ENCODE assay signal across 8 cellular contexts in the genomic region with DNA sequence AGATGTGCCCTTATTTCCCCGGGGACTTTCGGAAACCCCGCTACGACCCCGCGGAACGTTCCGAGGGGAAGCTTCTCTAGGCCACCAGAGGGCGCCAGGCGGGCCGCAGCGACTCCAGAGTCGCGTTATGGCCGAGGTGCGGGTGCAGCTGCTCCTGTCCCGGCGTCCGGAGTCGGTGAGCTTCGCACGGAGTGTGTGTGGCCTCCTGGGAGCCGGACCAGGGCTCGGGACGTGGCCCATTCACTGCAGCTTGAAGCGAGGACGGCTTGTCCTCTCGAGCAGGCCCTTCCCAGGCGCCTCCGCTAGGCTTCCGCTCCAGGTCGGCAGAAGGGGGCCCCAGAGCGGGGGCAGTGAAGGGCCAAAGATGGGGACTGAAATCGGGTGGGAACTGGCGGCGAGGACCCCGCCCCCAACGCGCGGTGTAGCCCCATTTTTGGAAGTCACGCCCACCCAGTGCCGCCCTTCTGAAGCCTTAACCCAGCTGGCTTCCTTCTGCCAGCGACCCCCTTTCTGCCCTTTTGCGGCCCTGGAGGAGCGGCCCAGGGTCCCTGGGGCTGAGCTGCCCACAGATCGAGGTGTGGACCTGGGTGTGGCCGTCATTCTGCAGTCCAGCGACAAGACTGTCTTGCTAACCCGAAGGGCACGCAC. TPM values are rescaled to one million over a fixed set of nuclear protein-coding genes. Genes with fewer than 3 reads are reported as not detected.
DNase-seq lines count a peak whose midpoint lies in the region; ATAC-seq and TF ChIP-seq lines count a peak whose summit lies in the region.

A gene with protein sequence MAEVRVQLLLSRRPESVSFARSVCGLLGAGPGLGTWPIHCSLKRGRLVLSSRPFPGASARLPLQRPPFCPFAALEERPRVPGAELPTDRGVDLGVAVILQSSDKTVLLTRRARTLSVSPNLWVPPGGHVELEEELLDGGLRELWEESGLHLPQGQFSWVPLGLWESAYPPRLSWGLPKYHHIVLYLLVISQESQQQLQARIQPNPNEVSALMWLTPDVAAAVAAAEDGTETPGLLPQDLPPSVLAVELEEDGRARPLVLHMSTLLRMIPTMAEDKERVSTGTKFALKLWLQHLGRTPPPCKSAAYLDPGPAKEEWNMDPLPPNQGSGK (plus strand): TSS at position 117 of the 648 bp plus-strand sequence. CDS start 11 bp downstream, at position 128.

- WGBS in neuronal stem cell (ENCODE audit: extremely low coverage in 2 of 2, insufficient read length in 2 of 2, insufficient replicate concordance in 1 of 2), 2 donors: no CpG with 5 or more reads among the region's 50 CpGs

- H4K91ac ChIP-seq in neuronal stem cell (ENCODE audit: low read depth, low read length, poor library complexity): no peak within 1 kb of the TSS

- peaks cover 30% of the 10 kb centered on the region for H3K36me3 Mint-ChIP-seq in activated T-helper 2 cell treated with anti-CD3 and anti-CD28 coated beads, Interferon-gamma antibody, Interleukin-2, Interleukin-4, amounts not matched to agents 10 μg/mL and 5 μg/mL and 100 μg/mL, durations not matched to agents 14 hours and 24 hours and 36 hours (ENCODE audit: low read depth)

- no peaks in the 10 kb centered on the region for H3K27me3 ChIP-seq in neuronal stem cell (ENCODE audit: control insufficient read depth in 3 of 3, insufficient read depth in 3 of 3, low read depth in 1 of 3, low read length in 3 of 3)

- peak within 1 kb of the TSS; percentile 39 for H3K27ac ChIP-seq in neuronal stem cell (replicated peaks; ENCODE audit: low read length)
- H3K27ac ChIP-seq in substantia nigra (ENCODE audit: low read depth, low read length, poor library complexity, severe bottlenecking): peak within 1 kb of the TSS; percentile 49

- no peaks in the 10 kb centered on the region for H3K27me3 Mint-ChIP-seq in activated T-helper 2 cell treated with anti-CD3 and anti-CD28 coated beads, Interferon-gamma antibody, Interleukin-2, Interleukin-4, amounts not matched to agents 10 μg/mL and 5 μg/mL and 100 μg/mL, durations not matched to agents 14 hours and 24 hours and 36 hours (ENCODE audit: low read depth)

- peak within 1 kb of the TSS; percentile 95 for H2AFZ ChIP-seq in neuronal stem cell (ENCODE audit: low read length)

- H3K79me1 ChIP-seq in neuronal stem cell (ENCODE audit: low read depth, low read length): no peaks in the 10 kb centered on the region

- H2BK15ac ChIP-seq in neuronal stem cell (ENCODE audit: low read length): peak within 1 kb of the TSS; percentile 88

- peaks cover 5% of the 10 kb centered on the region for H3K4me1 Mint-ChIP-seq in activated T-helper 2 cell treated with anti-CD3 and anti-CD28 coated beads, Interferon-gamma antibody, Interleukin-2, Interleukin-4, amounts not matched to agents 10 μg/mL and 5 μg/mL and 100 μg/mL, durations not matched to agents 14 hours and 24 hours and 36 hours (ENCODE audit: low read depth)

- no peak within 1 kb of the TSS for H2BK12ac ChIP-seq in neuronal stem cell (ENCODE audit: low read length)

- H3K18ac ChIP-seq in neuronal stem cell (ENCODE audit: low read length): peak within 1 kb of the TSS; percentile 97

- DNase-seq in DMS 273 (lab: John Stamatoyannopoulos, UW; ENCODE audit: unreplicated experiment) (peak; percentile 92), HuH-7.5 (ENCODE audit: low spot score) (peak; percentile 82), RPMI7951 (ENCODE audit: low read depth) (peak; percentile 72), foreskin fibroblast (peak; percentile 74 to 93), neuronal stem cell (ENCODE audit: low spot score) (peak; percentile 75), substantia nigra (lab: John Stamatoyannopoulos, UW) (peak in 47 of 49 donors; percentile 7 to 85 (median 59))
- peak; percentile 59 for DNase-seq in activated T-helper 2 cell treated with anti-CD3 and anti-CD28 coated beads, Interferon-gamma antibody, Interleukin-2, Interleukin-4, amounts not matched to agents 10 μg/mL and 5 μg/mL and 100 μg/mL, durations not matched to agents 14 hours and 24 hours and 36 hours (ENCODE audit: low spot score)

- peak within 1 kb of the TSS; percentile 49 for H2BK5ac ChIP-seq in neuronal stem cell (ENCODE audit: low read length)

- H3K9me3 Mint-ChIP-seq in activated T-helper 2 cell treated with anti-CD3 and anti-CD28 coated beads, Interferon-gamma antibody, Interleukin-2, Interleukin-4, amounts not matched to agents 10 μg/mL and 5 μg/mL and 100 μg/mL, durations not matched to agents 14 hours and 24 hours and 36 hours: no peaks in the 10 kb centered on the region

- H4K8ac ChIP-seq in neuronal stem cell (ENCODE audit: low read depth, low read length): no peak within 1 kb of the TSS

- peak within 1 kb of the TSS; percentile 83 for H3K9ac ChIP-seq in neuronal stem cell (ENCODE audit: low read depth, low read length, poor library complexity)

- intact Hi-C loops in activated T-helper 2 cell treated with anti-CD3 and anti-CD28 coated beads, Interferon-gamma antibody, Interleukin-2, Interleukin-4, amounts not matched to agents 10 μg/mL and 5 μg/mL and 100 μg/mL, durations not matched to agents 14 hours and 24 hours and 36 hours (cut with micrococcal nuclease): loop anchor here (5.0 kb wide), 2 partner anchors 67 to 167 kb away; a partner anchor contains a TSS

- peak; percentile 98 for TF ChIP-seq CTCF in foreskin fibroblast (IDR thresholded peaks at IDR 0.05; ENCODE audit: low read depth, low read length)

- peaks cover 0 to 2% of the 10 kb centered on the region in 2 donors for H3K9me3 ChIP-seq in neuronal stem cell (replicated peaks in 1 of 2; ENCODE audit: control insufficient read depth in 2 of 2, insufficient read depth in 1 of 2, low read depth in 1 of 2, low read length in 2 of 2)

- peak within 1 kb of the TSS; percentile 61 for H2AK5ac ChIP-seq in neuronal stem cell (ENCODE audit: low read depth, low read length)

- H3K36me3 ChIP-seq in neuronal stem cell (replicated peaks in 1 of 2; ENCODE audit: control insufficient read depth in 2 of 2, insufficient read depth in 2 of 2, low read length in 2 of 2): peaks cover 30 to 66% of the 10 kb centered on the region in 2 donors

- peaks cover 0 to 4% of the 10 kb centered on the region in 2 donors for H3K4me1 ChIP-seq in neuronal stem cell (ENCODE audit: control insufficient read depth in 2 of 2, insufficient read depth in 1 of 2, low read depth in 1 of 2, low read length in 2 of 2)

- peak within 1 kb of the TSS; percentile 94 for H3K14ac ChIP-seq in neuronal stem cell (ENCODE audit: low read length)

- peak within 1 kb of the TSS; percentile 12 for H3K4ac ChIP-seq in neuronal stem cell (ENCODE audit: low read length)

- H3K4me3 Mint-ChIP-seq in activated T-helper 2 cell treated with anti-CD3 and anti-CD28 coated beads, Interferon-gamma antibody, Interleukin-2, Interleukin-4, amounts not matched to agents 10 μg/mL and 5 μg/mL and 100 μg/mL, durations not matched to agents 14 hours and 24 hours and 36 hours (ENCODE audit: low read depth): no peak within 1 kb of the TSS

- peak; percentile 61 for ATAC-seq in GM21381 (IDR thresholded peaks at IDR 0.05; ENCODE audit: unreplicated experiment)

- H3K23ac ChIP-seq in neuronal stem cell (ENCODE audit: low read depth, low read length, poor library complexity): peak within 1 kb of the TSS; percentile 56

- peak within 1 kb of the TSS; percentile 19 for H3K27ac Mint-ChIP-seq in activated T-helper 2 cell treated with anti-CD3 and anti-CD28 coated beads, Interferon-gamma antibody, Interleukin-2, Interleukin-4, amounts not matched to agents 10 μg/mL and 5 μg/mL and 100 μg/mL, durations not matched to agents 14 hours and 24 hours and 36 hours

- H2BK120ac ChIP-seq in neuronal stem cell (ENCODE audit: low read depth, low read length): peak within 1 kb of the TSS; percentile 85

- H3K4me3 ChIP-seq in foreskin fibroblast (ENCODE audit: low read depth in 1 of 2, low read length in 2 of 2) (peak within 1 kb of the TSS; percentile 50 to 67), neuronal stem cell (ENCODE audit: low read length in 2 of 2) (peak within 1 kb of the TSS; percentile 46 to 85)

- peak within 1 kb of the TSS; percentile 99 for H3K4me2 ChIP-seq in neuronal stem cell (ENCODE audit: insufficient read depth, low read length, poor library complexity, severe bottlenecking)

RNA-seq across cellular contexts. Expression of the gene that starts here (rescaled TPM):
- 4.3 and 5.7 TPM in 2 replicates for total RNA-seq in RPMI7951 (2014; rRNA removed; shearing (Covaris generic))
- 2.6 and 3.4 TPM in 2 replicates for total RNA-seq in activated T-helper 2 cell treated with anti-CD3 and anti-CD28 coated beads, Interferon-gamma antibody, Interleukin-2, Interleukin-4, amounts not matched to agents 10 μg/mL and 5 μg/mL and 100 μg/mL, durations not matched to agents 14 hours and 24 hours and 36 hours
- polyA plus RNA-seq in neuronal stem cell (2013, experiment 1 of 2): 3.9 TPM
- polyA plus RNA-seq in neuronal stem cell (2013, experiment 2 of 2): 3.9 TPM

Comparison
In these comparisons a context has a peak if more than half of its experiments do, and no peak if none do; other contexts are left out.
1. Peak in every context shown above with its lines: DNase-seq, ATAC-seq, H3K4me3 ChIP-seq and H3K27ac ChIP-seq.